ENCODE assay signal across 34 cellular contexts in the genomic region with DNA sequence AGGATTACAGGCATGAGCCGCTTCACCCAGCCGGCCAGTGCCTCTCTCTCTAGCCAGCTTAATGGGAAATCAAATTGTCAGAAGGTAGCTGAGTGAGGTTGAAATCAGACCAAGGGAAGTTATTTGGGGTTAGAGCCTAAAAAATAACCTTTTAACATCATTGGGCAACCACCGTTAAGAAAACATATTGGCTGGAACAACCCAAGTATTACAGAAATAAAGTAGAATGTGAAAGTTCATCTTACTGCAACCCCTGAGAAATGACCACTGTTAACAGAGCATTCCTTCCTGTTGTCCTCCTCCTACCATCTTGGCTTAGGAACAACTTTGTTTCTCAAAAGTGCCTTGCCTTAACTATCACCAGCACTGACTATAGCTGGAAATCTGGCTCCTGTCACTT. TPM values are rescaled to one million over a fixed set of nuclear protein-coding genes. Genes with fewer than 3 reads are reported as not detected.
"Had no signal": no experiment of that assay in that cellular context is flagged by ENCODE, and none has a peak within 500 bp of the region (broad histone marks: within the 10 kb centered on the region; RNA-seq: fewer than 3 reads in every experiment).

No MANE protein-coding gene starts in this region.

- H3K4me1 Mint-ChIP-seq: mesothelial cell of epicardium; naive B cell; natural killer cell; stimulated activated naive B cell treated with anti-CD40 and anti-IgM and Interleukin-4, amounts not matched to agents 10 μg/mL and 1 μg/mL and 100 μg/mL, for 72 hours had no signal

- ATAC-seq: left lung; natural killer cell; right cardiac atrium; stimulated activated naive B cell treated with anti-CD40 and anti-IgM and Interleukin-4, amounts not matched to agents 10 μg/mL and 1 μg/mL and 100 μg/mL, for 72 hours; stimulated activated naive CD8-positive, alpha-beta T cell treated with anti-CD3 and anti-CD28 coated beads, Interleukin-15, Interleukin-2, amounts not matched to agents 100 U/mL and 50 U/mL, for 24 hours; upper lobe of right lung had no signal

- H3K4me1 ChIP-seq: left lung, suprapubic skin, upper lobe of right lung had no signal

- H3K4me3 ChIP-seq: left lung, lung, ovary, smooth muscle cell, stomach, suprapubic skin, thoracic aorta, tibial artery, upper lobe of right lung had no signal

- H3K27ac Mint-ChIP-seq: mesothelial cell of epicardium; natural killer cell; progenitor cell of endocrine pancreas; stimulated activated naive B cell treated with anti-CD40 and anti-IgM and Interleukin-4, amounts not matched to agents 10 μg/mL and 1 μg/mL and 100 μg/mL, for 72 hours had no signal

- H3K27ac ChIP-seq: left lung, ovary, stomach, suprapubic skin, thoracic aorta, tibial artery, upper lobe of right lung had no signal

- H3K27me3 ChIP-seq: ovary, stomach, suprapubic skin, tibial artery, upper lobe of right lung had no signal

- H3K9me3 ChIP-seq: left lung, ovary, stomach, suprapubic skin, thoracic aorta, tibial artery, upper lobe of right lung had no signal

- H3K4me2 ChIP-seq: smooth muscle cell had no signal

- H3K36me3 Mint-ChIP-seq: mesothelial cell of epicardium; naive B cell; natural killer cell; stimulated activated naive B cell treated with anti-CD40 and anti-IgM and Interleukin-4, amounts not matched to agents 10 μg/mL and 1 μg/mL and 100 μg/mL, for 72 hours had no signal

- H3K36me3 ChIP-seq: left lung, ovary, stomach, suprapubic skin, thoracic aorta, tibial artery, upper lobe of right lung had no signal

- FAIRE-seq: keratinocyte, urothelium cell line had no signal

- H3K9me3 Mint-ChIP-seq: mesothelial cell of epicardium; natural killer cell; stimulated activated naive B cell treated with anti-CD40 and anti-IgM and Interleukin-4, amounts not matched to agents 10 μg/mL and 1 μg/mL and 100 μg/mL, for 72 hours had no signal

- H3K4me3 Mint-ChIP-seq: mesothelial cell of epicardium; naive B cell; natural killer cell; stimulated activated naive B cell treated with anti-CD40 and anti-IgM and Interleukin-4, amounts not matched to agents 10 μg/mL and 1 μg/mL and 100 μg/mL, for 72 hours had no signal

- DNase-seq: head of caudate nucleus; hippocampal formation; kidney glomerular epithelial cell; left cardiac atrium; left lung; mesendoderm; naive B cell; natural killer cell; ovary; retina; right cardiac atrium; stimulated activated CD4-positive, alpha-beta T cell treated with anti-CD3 and anti-CD28 coated beads, Interleukin-12 subunit alpha, Interleukin-12 subunit beta, amount 100 ng/mL, for 4 hours; stimulated activated CD4-positive, alpha-beta T cell treated with anti-CD3 and anti-CD28 coated beads, Interleukin-15, amount 100 ng/mL, for 24 hours; stimulated activated CD4-positive, alpha-beta T cell treated with anti-CD3 and anti-CD28 coated beads, Interleukin-2, amount 100 ng/mL, for 24 hours; stimulated activated CD4-positive, alpha-beta T cell treated with anti-CD3 and anti-CD28 coated beads, Interleukin-4, amount 100 ng/mL, for 1 hour; stimulated activated naive B cell treated with anti-CD40 and anti-IgM and Interleukin-4, amounts not matched to agents 10 μg/mL and 1 μg/mL and 100 μg/mL, for 72 hours; stimulated activated naive CD8-positive, alpha-beta T cell treated with anti-CD3 and anti-CD28 coated beads, Interleukin-15, Interleukin-2, amounts not matched to agents 100 U/mL and 50 U/mL, for 24 hours; stomach; tibial artery; trophoblast cell; upper lobe of right lung had no signal

RNA-seq across cellular contexts. Expression of gene RNF186, which starts 3.2 kb away (rescaled TPM):
- total RNA-seq: left cardiac atrium, left lung, lung, mesothelial cell of epicardium, mononuclear cell, natural killer cell, omental fat pad, progenitor cell of endocrine pancreas, right cardiac atrium, skeletal muscle tissue, smooth muscle cell, subcutaneous adipose tissue, thoracic aorta, upper lobe of right lung had no signal
- polyA plus RNA-seq: keratinocyte, lung, neural cell, right cardiac atrium, smooth muscle cell had no signal

RNA-seq across cellular contexts. Expression of gene TMCO4, which starts 18.6 kb away (rescaled TPM):
- polyA plus RNA-seq: neural cell had no signal
